Comparison of ENCODE assay signal across 14 cellular contexts in genomic region chr15:59232476-59232875, GRCh38. TPM values are rescaled to one million over a fixed set of nuclear protein-coding genes. Genes with fewer than 3 reads are reported as not detected.
DNase-seq lines count a peak whose midpoint lies in the region; ATAC-seq and TF ChIP-seq lines count a peak whose summit lies in the region.
"Had no signal": no experiment of that assay in that cellular context is flagged by ENCODE, and none has a peak within 500 bp of the region (broad histone marks: within the 10 kb centered on the region; RNA-seq: fewer than 3 reads in every experiment).

No MANE protein-coding gene starts in this region.

- H3K27me3 ChIP-seq in breast epithelium (no peaks in the 10 kb centered on the region), right cardiac atrium (ENCODE audit: control insufficient read depth, insufficient read depth) (no peaks in the 10 kb centered on the region), upper lobe of right lung (no peaks in the 10 kb centered on the region)

- WGBS in right cardiac atrium = 35% methylated on average over 1 of the region's 1 CpG

- no peak overlapping the region for H3K4me3 Mint-ChIP-seq in T-cell
- H3K4me3 Mint-ChIP-seq: stimulated activated naive CD8-positive, alpha-beta T cell treated with anti-CD3 and anti-CD28 coated beads, Interleukin-15, Interleukin-2, amounts not matched to agents 100 ng/mL and 50 ng/mL, for 24 hours had no signal

- TF ChIP-seq CTCF in breast epithelium (IDR thresholded peaks at IDR 0.05) = no peak
- no peak for TF ChIP-seq CTCF in upper lobe of right lung (IDR thresholded peaks at IDR 0.05)

- CTCF ChIA-PET in T-cell (lab: Charles Lee) = interaction anchor here in 1 of 2 donors (0.5 kb wide), 1 partner anchor 160 kb away, joined by 5 read pairs; no protein-coding TSS in a partner anchor

- intact Hi-C loops in breast epithelium (cut with DNase I; ENCODE audit: low total_unique reads) (no loop called here), right cardiac atrium (cut with DNase I) (no loop called here), upper lobe of right lung (cut with DNase I) (no loop called here)

- no peak overlapping the region for H3K4me3 ChIP-seq in breast epithelium
- no peak overlapping the region for H3K4me3 ChIP-seq in right cardiac atrium (ENCODE audit: low read length)
- H3K4me3 ChIP-seq in upper lobe of right lung = no peak overlapping the region

- H3K36me3 Mint-ChIP-seq in T-cell = no peaks in the 10 kb centered on the region

- no peaks in the 10 kb centered on the region for H3K9me3 Mint-ChIP-seq in T-cell
- H3K9me3 Mint-ChIP-seq: stimulated activated naive CD8-positive, alpha-beta T cell treated with anti-CD3 and anti-CD28 coated beads, Interleukin-15, Interleukin-2, amounts not matched to agents 100 ng/mL and 50 ng/mL, for 24 hours had no signal

- H3K4me1 Mint-ChIP-seq in T-cell = peaks cover 0 to 3% (median 0%) of the 10 kb centered on the region in 3 donors

- DNase-seq in HT1080 (ENCODE audit: low read depth) (peak; percentile 80), breast epithelium (ENCODE audit: low spot score in 2 of 2) (no peak), right cardiac atrium (no peak), upper lobe of right lung (no peak), T-cell (no peak)
- no peak for DNase-seq in activated T-cell treated with anti-CD3 and anti-CD28 coated beads, Interleukin-2, amount 50 U/mL, for 48 hours
- DNase-seq: GDM1; stimulated activated CD4-positive, alpha-beta T cell treated with anti-CD3 and anti-CD28 coated beads, Interleukin-12 subunit alpha, Interleukin-12 subunit beta, amount 100 ng/mL, for 4 hours; T-helper 1 cell had no signal

- peak overlapping the region; percentile 56 to 60 for H3K27ac ChIP-seq in breast epithelium
- H3K27ac ChIP-seq in right cardiac atrium (ENCODE audit: low read length) = no peak overlapping the region
- H3K27ac ChIP-seq in upper lobe of right lung = peak overlapping the region; percentile 6
- H3K27ac ChIP-seq: KMS-11 had no signal

- no peak overlapping the region for H3K27ac Mint-ChIP-seq in T-cell
- H3K27ac Mint-ChIP-seq: stimulated activated naive CD8-positive, alpha-beta T cell treated with anti-CD3 and anti-CD28 coated beads, Interleukin-15, Interleukin-2, amounts not matched to agents 100 ng/mL and 50 ng/mL, for 24 hours had no signal

- TF ChIP-seq POLR2A in breast epithelium (IDR thresholded peaks at IDR 0.05) = no peak

- ATAC-seq in right cardiac atrium (peak; percentile 77 to 92), upper lobe of right lung (no peak), T-cell (replicated peaks in 1 of 4) (no peak), HG02970 (IDR thresholded peaks at IDR 0.05; ENCODE audit: low FRiP score, unreplicated experiment) (no peak)
- ATAC-seq: left lobe of liver had no signal

- POLR2A ChIA-PET in T-cell (lab: Charles Lee) = no interaction called here

- H3K4me1 ChIP-seq in breast epithelium = peaks cover 0 to 8% of the 10 kb centered on the region in 2 donors
- H3K4me1 ChIP-seq in right cardiac atrium (ENCODE audit: control insufficient read depth, insufficient read depth, low read length) = peaks cover 8% of the 10 kb centered on the region
- H3K4me1 ChIP-seq in upper lobe of right lung = peaks cover 6% of the 10 kb centered on the region

- no peaks in the 10 kb centered on the region for H3K9me3 ChIP-seq in breast epithelium
- H3K9me3 ChIP-seq in right cardiac atrium (ENCODE audit: control insufficient read depth, low read length) = no peaks in the 10 kb centered on the region
- no peaks in the 10 kb centered on the region for H3K9me3 ChIP-seq in upper lobe of right lung

- H3K36me3 ChIP-seq in breast epithelium = no peaks in the 10 kb centered on the region
- no peaks in the 10 kb centered on the region for H3K36me3 ChIP-seq in upper lobe of right lung

- peaks cover 0 to 4% of the 10 kb centered on the region in 2 donors for H3K27me3 Mint-ChIP-seq in T-cell
- H3K27me3 Mint-ChIP-seq: stimulated activated naive CD8-positive, alpha-beta T cell treated with anti-CD3 and anti-CD28 coated beads, Interleukin-15, Interleukin-2, amounts not matched to agents 100 ng/mL and 50 ng/mL, for 24 hours had no signal

RNA-seq across cellular contexts. Expression of gene LDHAL6B, which starts 25.8 kb away (rescaled TPM):
- total RNA-seq in HT1080 (2014; rRNA removed; shearing (Covaris generic)) = not detected in 2 replicates
- polyA plus RNA-seq in HT1080 (2015; cell fraction: cytosol; rRNA removed) = not detected in 2 replicates
- not detected in 2 replicates for polyA plus RNA-seq in HT1080 (2015; cell fraction: nucleus; rRNA removed)
- total RNA-seq in breast epithelium (not detected), right cardiac atrium (not detected), upper lobe of right lung (not detected), T-cell (not detected)
- polyA plus RNA-seq in right cardiac atrium = not detected
- total RNA-seq: left lobe of liver, NCI-H460 had no signal

Comparison
In these comparisons a context has a peak if more than half of its experiments do, and no peak if none do; other contexts are left out.
1. ATAC-seq: peak in right cardiac atrium (2 of 2); none in upper lobe of right lung (single experiment), T-cell (0 of 4) and HG02970 (single experiment).